Comparison of ENCODE assay signal across 1 cellular context in genomic region chr17:5526821-5527598, GRCh38.
TF ChIP-seq lines count a peak whose summit lies in the region.

No MANE protein-coding gene starts in this region.

TF ChIP-seq in HEK293, 187 proteins besides CTCF, POLR2A, EP300 and RAD21 (continued from another document):
- no peak for TF ChIP-seq ZNF777 (tag by site-specific recombination; IDR thresholded peaks at IDR 0.05; ENCODE audit: borderline replicate concordance)
- TF ChIP-seq ZNF704 (tag by site-specific recombination; IDR thresholded peaks at IDR 0.05): no peak
- TF ChIP-seq ZNF248 (tag by site-specific recombination; IDR thresholded peaks at IDR 0.05): no peak
- no peak for TF ChIP-seq ZNF169 (tag by site-specific recombination; IDR thresholded peaks at IDR 0.05)
- TF ChIP-seq ZNF518A (tag by site-specific recombination; conservative IDR thresholded peaks at IDR 0.05; ENCODE audit: low read depth): 0 out of 2 replicates have a peak, but pooled peaks have one; percentile 39
- no peak for TF ChIP-seq ZBTB26 (tag by site-specific recombination; optimal IDR thresholded peaks at IDR 0.05)
- TF ChIP-seq ZNF776 (tag by site-specific recombination; IDR thresholded peaks at IDR 0.05; ENCODE audit: borderline replicate concordance): no peak
- TF ChIP-seq KLF9 (tag by site-specific recombination; IDR thresholded peaks at IDR 0.05; ENCODE audit: low read depth): no peak
- TF ChIP-seq ZNF366 (tag by site-specific recombination; conservative IDR thresholded peaks at IDR 0.05): peak; percentile 57
- no peak for TF ChIP-seq ZSCAN16 (tag by site-specific recombination; IDR thresholded peaks at IDR 0.05)
- TF ChIP-seq ZNF350 (tag by site-specific recombination; IDR thresholded peaks at IDR 0.05): no peak
- no peak for TF ChIP-seq ZNF146 (tag by site-specific recombination; IDR thresholded peaks at IDR 0.05)
- TF ChIP-seq ZNF558 (tag by site-specific recombination; IDR thresholded peaks at IDR 0.05): peak; percentile 82; the same call in 1 of the 2 replicates
- peak; percentile 35; the same call in 1 of the 2 replicates for TF ChIP-seq ZBTB48 (tag by site-specific recombination; IDR thresholded peaks at IDR 0.05)
- no peak for TF ChIP-seq ZNF624 (tag by site-specific recombination; IDR thresholded peaks at IDR 0.05)
- no peak for TF ChIP-seq ZNF530 (tag by site-specific recombination; IDR thresholded peaks at IDR 0.05; ENCODE audit: low read depth)
- no peak for TF ChIP-seq MYNN (tag by site-specific recombination; IDR thresholded peaks at IDR 0.05; ENCODE audit: borderline replicate concordance)
- TF ChIP-seq ZFP41 (tag by site-specific recombination; IDR thresholded peaks at IDR 0.05; ENCODE audit: borderline replicate concordance): no peak
- no peak for TF ChIP-seq ZNF514 (tag by site-specific recombination; IDR thresholded peaks at IDR 0.05)
- no peak for TF ChIP-seq KLF16 (tag by site-specific recombination; IDR thresholded peaks at IDR 0.05)
- TF ChIP-seq KLF17 (tag by site-specific recombination; IDR thresholded peaks at IDR 0.05): peak; percentile 94
- TF ChIP-seq ZNF292 (tag by site-specific recombination; IDR thresholded peaks at IDR 0.05; ENCODE audit: borderline replicate concordance, low read depth): no peak
- TF ChIP-seq ZEB2 (tag by site-specific recombination; IDR thresholded peaks at IDR 0.05): peak; percentile 78
- TF ChIP-seq ZNF280C (tag by site-specific recombination; IDR thresholded peaks at IDR 0.05): no peak
- no peak for TF ChIP-seq ZNF580 (tag by site-specific recombination; IDR thresholded peaks at IDR 0.05)
- no peak for TF ChIP-seq HOXA7 (CRISPR knock-in tag; IDR thresholded peaks at IDR 0.05; ENCODE audit: borderline replicate concordance)
- no peak for TF ChIP-seq ZNF16 (tag by site-specific recombination; IDR thresholded peaks at IDR 0.05; ENCODE audit: low read depth)
- no peak for TF ChIP-seq EGR2 (tag by site-specific recombination; IDR thresholded peaks at IDR 0.05; ENCODE audit: low read depth)
- TF ChIP-seq ZNF449 (tag by site-specific recombination; IDR thresholded peaks at IDR 0.05): peak; percentile 75; the same call in 1 of the 2 replicates
- no peak for TF ChIP-seq ZNF521 (tag by site-specific recombination; IDR thresholded peaks at IDR 0.05)
- TF ChIP-seq HOXC10 (CRISPR knock-in tag; IDR thresholded peaks at IDR 0.05): no peak
- no peak for TF ChIP-seq ZNF354C (tag by site-specific recombination; IDR thresholded peaks at IDR 0.05; ENCODE audit: borderline replicate concordance, low read depth)
